3 cellular contexts compared by ENCODE assay signal in the genomic region with DNA sequence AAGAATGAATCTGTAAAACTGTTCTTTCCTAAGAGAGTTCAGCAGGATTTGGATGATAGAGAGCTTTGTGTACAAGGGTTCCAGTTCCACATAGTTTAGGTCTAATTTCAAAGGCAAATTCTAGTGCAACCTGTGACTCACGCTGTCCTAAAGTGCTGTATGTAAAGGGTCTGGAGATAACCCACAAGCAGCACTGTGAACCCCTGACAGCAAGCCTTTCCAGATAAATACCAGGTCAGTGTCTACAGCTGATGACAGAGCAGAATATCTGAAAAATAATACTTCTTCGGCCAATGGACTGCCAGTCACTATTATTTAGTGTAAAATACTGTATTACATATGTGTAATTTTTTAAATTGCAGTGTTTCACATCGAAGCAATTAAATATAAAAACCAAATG. TPM values are rescaled to one million over a fixed set of nuclear protein-coding genes. Genes with fewer than 3 reads are reported as not detected.
"Had no signal": no experiment of that assay in that cellular context is flagged by ENCODE, and none has a peak within 500 bp of the region (broad histone marks: within the 10 kb centered on the region; RNA-seq: fewer than 3 reads in every experiment).

No MANE protein-coding gene starts in this region.

RNA-seq across cellular contexts. Expression of a gene that starts 58.1 kb away (rescaled TPM):
- total RNA-seq: activated naive CD8-positive, alpha-beta T cell treated with anti-CD3 and anti-CD28 coated beads, Interleukin-2, amount 10 ng/mL, durations not matched to agents 7 days and 5 days; body of pancreas; bronchial epithelial cell had no signal
